19 cellular contexts compared by ENCODE assay signal in the genomic region with DNA sequence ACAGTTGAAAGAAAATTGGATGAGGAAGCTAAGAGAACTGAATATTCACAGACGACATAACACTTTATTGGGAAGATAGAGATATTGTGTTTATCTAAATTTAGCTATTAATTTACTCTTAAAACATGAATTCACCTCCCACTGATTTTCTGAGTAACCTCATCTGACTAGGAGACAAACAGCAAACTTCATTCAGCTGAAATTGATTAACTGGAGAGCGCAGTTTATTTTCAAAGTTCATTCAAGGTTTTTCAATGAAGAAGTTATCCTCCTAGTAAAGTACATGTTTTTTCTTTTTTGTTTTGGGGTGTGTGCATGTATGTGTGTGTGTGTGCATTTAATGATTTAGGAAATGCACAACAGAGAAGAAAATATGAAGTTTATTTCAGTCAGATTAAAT.
DNase-seq lines count a peak whose midpoint lies in the region; ATAC-seq, FAIRE-seq and TF ChIP-seq lines count a peak whose summit lies in the region.
"Had no signal": no experiment of that assay in that cellular context is flagged by ENCODE, and none has a peak within 500 bp of the region (broad histone marks: within the 10 kb centered on the region; RNA-seq: fewer than 3 reads in every experiment).

No MANE protein-coding gene starts in this region.

- no peak overlapping the region for H3K27ac Mint-ChIP-seq in astrocyte (ENCODE audit: unreplicated experiment)

- TF ChIP-seq EP300 in HepG2 (IDR thresholded peaks at IDR 0.05; ENCODE audit: low read depth in 2 of 2, low read length in 2 of 2) (no peak), HepG2 (CRISPR knock-in tag; IDR thresholded peaks at IDR 0.05; ENCODE audit: borderline replicate concordance) (no peak)

- no peak overlapping the region for H3K18ac ChIP-seq in mesenchymal stem cell (ENCODE audit: low read depth in 1 of 2, low read length in 2 of 2)

- H2AFZ ChIP-seq in HepG2 (ENCODE audit: low read length) (no peak overlapping the region), astrocyte (ENCODE audit: low read depth, low read length) (no peak overlapping the region), mesenchymal stem cell (ENCODE audit: low read depth, low read length) (no peak overlapping the region)

- no peak overlapping the region for H3K4ac ChIP-seq in mesenchymal stem cell (ENCODE audit: low read depth in 1 of 2, low read length in 2 of 2)

- H3K4me1 ChIP-seq in liver (ENCODE audit: control insufficient read depth in 4 of 4, insufficient read depth in 4 of 4, low read length in 3 of 4) (peaks cover 0 to 11% (median 6%) of the 10 kb centered on the region in 4 donors), HepG2 (ENCODE audit: insufficient read depth, low read length) (no peaks in the 10 kb centered on the region), astrocyte (ENCODE audit: insufficient read depth, low read length) (peaks cover 3% of the 10 kb centered on the region), mesenchymal stem cell (ENCODE audit: control insufficient read depth, insufficient read depth, low read depth, low read length) (no peaks in the 10 kb centered on the region), thyroid gland (peaks cover 3 to 8% of the 10 kb centered on the region in 2 donors), adrenal gland (replicated peaks in 1 of 2) (no peaks in the 10 kb centered on the region)
- H3K4me1 ChIP-seq: SJSA1 had no signal

- H3K27ac ChIP-seq in liver (ENCODE audit: low read depth in 1 of 2, low read length in 2 of 2) (peak overlapping the region; percentile 58 to 89), HepG2 (ENCODE audit: extremely low read length, insufficient read depth, low read length) (no peak overlapping the region), astrocyte (ENCODE audit: low read depth, low read length) (no peak overlapping the region), mesenchymal stem cell (ENCODE audit: low read length, poor library complexity, severe bottlenecking) (no peak overlapping the region), thyroid gland (peak overlapping the region in 2 of 3 donors; percentile 50 to 63), adrenal gland (no peak overlapping the region)
- H3K27ac ChIP-seq: C4-2B, KMS-11, SJSA1 had no signal

- POLR2A ChIA-PET in HepG2 (lab: Yijun Ruan, JAX): no interaction called here

- FAIRE-seq in HepG2 (lab: Jason Lieb, UNC): no peak
- FAIRE-seq in astrocyte (lab: Jason Lieb, UNC): peak; percentile 23

- H3K4me2 ChIP-seq in HepG2 (ENCODE audit: low read depth, low read length) (no peak overlapping the region), astrocyte (ENCODE audit: low read length) (no peak overlapping the region), mesenchymal stem cell (ENCODE audit: low read length, poor library complexity, severe bottlenecking) (no peak overlapping the region)
- H3K4me2 ChIP-seq: KMS-11 had no signal

- H4K20me1 ChIP-seq in HepG2 (ENCODE audit: insufficient read depth, low read length): no peaks in the 10 kb centered on the region
- H4K20me1 ChIP-seq in astrocyte (ENCODE audit: insufficient read depth, low read length): no peaks in the 10 kb centered on the region

- H3K9ac ChIP-seq in liver (ENCODE audit: low read depth in 1 of 2, low read length in 2 of 2): peak overlapping the region in 1 of 2 donors; percentile 63
- H3K9ac ChIP-seq in HepG2 (ENCODE audit: insufficient read depth, low read depth, low read length): no peak overlapping the region
- H3K9ac ChIP-seq in astrocyte (ENCODE audit: low read length): no peak overlapping the region
- H3K9ac ChIP-seq in mesenchymal stem cell (ENCODE audit: low read length): peak overlapping the region; percentile 61
- H3K9ac ChIP-seq: KMS-11 had no signal

- no peaks in the 10 kb centered on the region for H3K79me2 ChIP-seq in HepG2 (ENCODE audit: insufficient read depth, low read length)
- no peaks in the 10 kb centered on the region for H3K79me2 ChIP-seq in astrocyte (ENCODE audit: insufficient read depth, low read length)

- H3K9me3 ChIP-seq in liver (ENCODE audit: control insufficient read depth in 4 of 4, low read length in 3 of 4): no peaks in the 10 kb centered on the region
- H3K9me3 ChIP-seq in HepG2 (ENCODE audit: low read length): no peaks in the 10 kb centered on the region
- H3K9me3 ChIP-seq in astrocyte (ENCODE audit: insufficient read depth, low read depth, low read length): no peaks in the 10 kb centered on the region
- no peaks in the 10 kb centered on the region for H3K9me3 ChIP-seq in mesenchymal stem cell (ENCODE audit: control insufficient read depth, low read length)
- H3K9me3 ChIP-seq in thyroid gland: no peaks in the 10 kb centered on the region
- H3K9me3 ChIP-seq in adrenal gland (replicated peaks in 1 of 3): no peaks in the 10 kb centered on the region
- H3K9me3 ChIP-seq: SJSA1 had no signal

- H2AK5ac ChIP-seq in mesenchymal stem cell (ENCODE audit: low read length, severe bottlenecking): no peak overlapping the region

- H3K23ac ChIP-seq in mesenchymal stem cell (ENCODE audit: low read length in 2 of 2): no peak overlapping the region

- CTCF ChIA-PET in HepG2 (lab: Yijun Ruan, JAX; ENCODE audit: low intra/inter-chr PET ratio, low total read pairs): no interaction called here

- H2BK5ac ChIP-seq in mesenchymal stem cell (ENCODE audit: low read depth, low read length, poor library complexity, severe bottlenecking): no peak overlapping the region

- peaks cover 9% of the 10 kb centered on the region for H3K4me1 Mint-ChIP-seq in astrocyte (ENCODE audit: low read depth, unreplicated experiment)

- H3K4me3 ChIP-seq in liver (ENCODE audit: low read depth in 1 of 3, low read length in 3 of 3): peak overlapping the region in 1 of 3 donors; percentile 17
- H3K4me3 ChIP-seq in HepG2 (replicated peaks in 1 of 3; ENCODE audit: insufficient read depth in 1 of 3, low read depth in 2 of 3, low read length in 3 of 3): no peak overlapping the region
- no peak overlapping the region for H3K4me3 ChIP-seq in astrocyte (ENCODE audit: insufficient read depth, low read depth, low read length)
- peak overlapping the region in 1 of 2 experiments; percentile 64 for H3K4me3 ChIP-seq in mesenchymal stem cell (ENCODE audit: insufficient read depth in 1 of 2, low read depth in 1 of 2, low read length in 2 of 2)
- H3K4me3 ChIP-seq in thyroid gland (replicated peaks in 1 of 3): no peak overlapping the region
- H3K4me3 ChIP-seq in adrenal gland: no peak overlapping the region
- H3K4me3 ChIP-seq: SJSA1 had no signal

- intact Hi-C loops in HepG2 (cut with micrococcal nuclease; ENCODE audit: unreplicated experiment) (no loop called here), thyroid gland (cut with DNase I) (no loop called here), adrenal gland (cut with DNase I) (no loop called here)

- H2BK120ac ChIP-seq in mesenchymal stem cell (ENCODE audit: low read depth, low read length): no peak overlapping the region

- DNase-seq in HepG2 (ENCODE audit: low spot score) (no peak), astrocyte (ENCODE audit: low read depth) (no peak), mesenchymal stem cell (no peak), thyroid gland (no peak), NCI-H2227 treated with DMSO at 0.1 percent for 48 hours (lab: John Stamatoyannopoulos, UW) (no peak), adrenal gland (no peak), kidney tubule cell (ENCODE audit: low spot score) (no peak)
- DNase-seq: 8988T, DMS53, GDM1, NCI-H1105, NCI-H146, NCI-H2029, NCI-H526 had no signal

- 30% methylated on average over 2 of the region's 2 CpGs for WGBS in liver
- 57% methylated on average over 2 of the region's 2 CpGs for WGBS in HepG2 (ENCODE audit: low lambda C conversion rate)
- 100% methylated on average over 1 of the region's 2 CpGs for WGBS in mesenchymal stem cell
- WGBS in thyroid gland, 2 donors: 82 to 87% methylated on average over 2 of the region's 2 CpGs
- 77 to 85% (median 81%) methylated on average over 2 of the region's 2 CpGs for WGBS in adrenal gland, 4 donors

- H2BK15ac ChIP-seq in mesenchymal stem cell (ENCODE audit: low read depth, poor library complexity, severe bottlenecking): no peak overlapping the region

- H3K36me3 Mint-ChIP-seq in astrocyte (ENCODE audit: low read depth, unreplicated experiment): no peaks in the 10 kb centered on the region

- TF ChIP-seq RAD21 in liver (IDR thresholded peaks at IDR 0.05) (no peak), HepG2 (CRISPR knock-in tag; IDR thresholded peaks at IDR 0.05) (no peak)

- in situ Hi-C loops in HepG2 (cut with HindIII; ENCODE audit: extremely low pct_ligation_motif_present, low pct_unique_long_range_greater_than_20kb): no loop called here

- H3K4me3 Mint-ChIP-seq in astrocyte (ENCODE audit: unreplicated experiment): no peak overlapping the region

- BruUV-seq in HepG2 (replicated peaks; lab: Mats Ljungman, UMichigan): no TSS peak

- TF ChIP-seq CTCF in liver (IDR thresholded peaks at IDR 0.05; ENCODE audit: low read depth, low read length, missing input control): no peak
- no peak for TF ChIP-seq CTCF in HepG2 (CRISPR knock-in tag; IDR thresholded peaks at IDR 0.05)
- TF ChIP-seq CTCF in astrocyte (IDR thresholded peaks at IDR 0.05; ENCODE audit: insufficient read depth, low read depth, low read length): no peak
- no peak for TF ChIP-seq CTCF in thyroid gland (IDR thresholded peaks at IDR 0.05)
- no peak for TF ChIP-seq CTCF in adrenal gland (IDR thresholded peaks at IDR 0.05)

- H4K8ac ChIP-seq in mesenchymal stem cell (ENCODE audit: low read length): no peak overlapping the region

- TF ChIP-seq POLR2A in HepG2 (IDR thresholded peaks at IDR 0.05; ENCODE audit: insufficient read depth in 1 of 2, low read depth in 2 of 2, low read length in 2 of 2) (no peak), thyroid gland (IDR thresholded peaks at IDR 0.05) (no peak), adrenal gland (IDR thresholded peaks at IDR 0.05) (no peak)

- H3K27me3 ChIP-seq in liver (ENCODE audit: control insufficient read depth in 4 of 4, insufficient read depth in 4 of 4, low read length in 3 of 4): no peaks in the 10 kb centered on the region
- no peaks in the 10 kb centered on the region for H3K27me3 ChIP-seq in HepG2 (ENCODE audit: control insufficient read depth in 1 of 2, insufficient read depth in 2 of 2, low read length in 2 of 2)
- no peaks in the 10 kb centered on the region for H3K27me3 ChIP-seq in astrocyte (ENCODE audit: insufficient read depth, low read length)
- no peaks in the 10 kb centered on the region for H3K27me3 ChIP-seq in mesenchymal stem cell (ENCODE audit: control insufficient read depth in 1 of 2, insufficient read depth in 1 of 2, low read length in 2 of 2)
- H3K27me3 ChIP-seq in thyroid gland: no peaks in the 10 kb centered on the region
- H3K27me3 ChIP-seq in adrenal gland: no peaks in the 10 kb centered on the region
- H3K27me3 ChIP-seq: SJSA1 had no signal

- H3K79me1 ChIP-seq in mesenchymal stem cell (replicated peaks; ENCODE audit: low read length, poor library complexity, severe bottlenecking): no peaks in the 10 kb centered on the region

- H3K14ac ChIP-seq in mesenchymal stem cell (ENCODE audit: low read length in 2 of 2): no peak overlapping the region

- no peaks in the 10 kb centered on the region for H3K27me3 Mint-ChIP-seq in astrocyte (ENCODE audit: low read depth, unreplicated experiment)

- H3K36me3 ChIP-seq in liver (ENCODE audit: control insufficient read depth in 4 of 4, insufficient read depth in 3 of 4, low read depth in 1 of 4, low read length in 3 of 4) (no peaks in the 10 kb centered on the region), HepG2 (replicated peaks in 1 of 2; ENCODE audit: control insufficient read depth in 1 of 2, insufficient read depth in 2 of 2, low read length in 2 of 2) (no peaks in the 10 kb centered on the region), astrocyte (ENCODE audit: insufficient read depth, low read length) (no peaks in the 10 kb centered on the region), mesenchymal stem cell (ENCODE audit: control insufficient read depth in 1 of 2, insufficient read depth in 2 of 2, low read depth in 1 of 2, low read length in 2 of 2) (no peaks in the 10 kb centered on the region), thyroid gland (no peaks in the 10 kb centered on the region), adrenal gland (replicated peaks in 1 of 2) (no peaks in the 10 kb centered on the region)
- H3K36me3 ChIP-seq: SJSA1 had no signal

- H4K91ac ChIP-seq in mesenchymal stem cell (ENCODE audit: low read length): no peak overlapping the region

- no peaks in the 10 kb centered on the region for H3K9me3 Mint-ChIP-seq in astrocyte (ENCODE audit: unreplicated experiment)

- no peak for ATAC-seq in HepG2
- ATAC-seq: Right ventricle myocardium inferior had no signal

- no peak overlapping the region for H2BK12ac ChIP-seq in mesenchymal stem cell (ENCODE audit: low read length in 2 of 2)

Comparison
In these comparisons a context has a peak if more than half of its experiments do, and no peak if none do; other contexts are left out.
1. H3K27ac ChIP-seq: peak in liver (2 of 2) and thyroid gland (2 of 3); none in HepG2 (single experiment), astrocyte (single experiment), mesenchymal stem cell (single experiment) and adrenal gland (0 of 5).